ENCODE assay signal across 9 cellular contexts in the genomic region with DNA sequence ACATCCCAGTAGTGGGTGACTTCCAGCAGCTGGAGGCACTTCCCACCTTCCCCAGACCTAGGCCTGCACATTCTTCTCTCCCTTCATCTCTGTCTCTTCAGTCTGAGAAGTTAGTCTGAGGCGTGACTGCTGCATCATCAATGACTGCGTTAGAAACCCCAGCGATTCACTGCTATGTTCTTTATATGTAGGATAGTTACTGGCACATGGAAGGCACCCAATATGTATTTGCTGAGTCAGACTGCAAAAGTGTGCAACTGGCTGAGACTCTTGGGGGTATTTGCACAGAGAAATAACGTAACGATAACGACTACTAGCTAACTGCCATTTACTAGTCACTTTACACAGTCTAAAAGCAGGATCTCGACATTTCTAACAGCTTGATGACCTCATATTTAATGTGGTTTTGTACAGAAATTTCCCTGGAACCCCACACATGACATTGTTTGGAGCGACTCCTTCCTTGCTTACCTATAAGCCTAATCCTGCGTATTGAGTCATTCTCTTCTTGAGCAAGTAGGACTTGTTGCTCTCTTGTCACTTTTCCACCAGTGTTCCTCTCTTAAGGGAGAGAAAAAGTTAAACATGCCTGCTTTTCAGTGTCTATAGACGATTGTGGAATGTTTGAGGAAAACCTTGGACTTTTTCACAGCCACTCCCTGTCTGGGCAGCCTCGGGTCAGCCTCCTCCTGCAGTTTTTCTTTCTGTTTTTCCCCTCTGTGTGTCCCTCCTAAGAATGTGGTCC. TPM values are rescaled to one million over a fixed set of nuclear protein-coding genes. Genes with fewer than 3 reads are reported as not detected.
DNase-seq lines count a peak whose midpoint lies in the region; ATAC-seq and TF ChIP-seq lines count a peak whose summit lies in the region.
"Had no signal": no experiment of that assay in that cellular context is flagged by ENCODE, and none has a peak within 500 bp of the region (broad histone marks: within the 10 kb centered on the region; RNA-seq: fewer than 3 reads in every experiment).

No MANE protein-coding gene starts in this region.

- TF ChIP-seq POLR2A in adrenal gland (IDR thresholded peaks at IDR 0.05) = no peak

- ATAC-seq in Panc1 (0 out of 2 replicates have a peak, but pooled peaks have one; percentile 9), mucosa of descending colon (no peak)
- ATAC-seq in naive thymus-derived CD4-positive, alpha-beta T cell = no peak

- CTCF ChIA-PET in Panc1 (lab: Charles Lee) = no interaction called here
- CTCF ChIA-PET in naive thymus-derived CD4-positive, alpha-beta T cell (lab: Charles Lee) = interaction anchor here (0.6 kb wide), 1 partner anchor 132 kb away, joined by 3 read pairs; no protein-coding TSS in a partner anchor

- DNase-seq in Caki2 (ENCODE audit: low read depth) (peak; percentile 57), Panc1 (ENCODE audit: low read depth, low spot score) (no peak), adrenal gland (no peak), ureter (ENCODE audit: low spot score) (no peak), mucosa of descending colon (no peak), occipital lobe (lab: John Stamatoyannopoulos, UW) (no peak)
- DNase-seq in naive thymus-derived CD4-positive, alpha-beta T cell = no peak
- DNase-seq: NCI-H526 treated with DMSO at 0.1 percent for 48 hours had no signal

- H3K27ac Mint-ChIP-seq in naive thymus-derived CD4-positive, alpha-beta T cell = peak overlapping the region in 6 of 9 donors; percentile 37 to 93 (median 69)

- H3K27me3 ChIP-seq in Panc1 (ENCODE audit: control insufficient read depth, insufficient read depth, low read length) (no peaks in the 10 kb centered on the region), duodenal mucosa (ENCODE audit: control insufficient read depth in 1 of 2, insufficient read depth in 2 of 2, low read length in 2 of 2) (no peaks in the 10 kb centered on the region), adrenal gland (no peaks in the 10 kb centered on the region)
- no peaks in the 10 kb centered on the region for H3K27me3 ChIP-seq in naive thymus-derived CD4-positive, alpha-beta T cell (ENCODE audit: control insufficient read depth in 2 of 2, insufficient read depth in 2 of 2, low read length in 2 of 2)

- H3K36me3 Mint-ChIP-seq in naive thymus-derived CD4-positive, alpha-beta T cell = peaks cover 0 to 14% (median 0%) of the 10 kb centered on the region in 5 donors

- no peak for TF ChIP-seq CTCF in Panc1 (IDR thresholded peaks at IDR 0.05)
- no peak for TF ChIP-seq CTCF in adrenal gland (IDR thresholded peaks at IDR 0.05)
- no peak for TF ChIP-seq CTCF in mucosa of descending colon (IDR thresholded peaks at IDR 0.05)

- H3K4me1 ChIP-seq in Panc1 (ENCODE audit: control insufficient read depth, insufficient read depth, low read length) (peaks cover 8% of the 10 kb centered on the region), duodenal mucosa (ENCODE audit: control insufficient read depth in 1 of 2, insufficient read depth in 2 of 2, low read length in 2 of 2) (peaks cover 23 to 26% of the 10 kb centered on the region in 2 donors), adrenal gland (replicated peaks in 1 of 2) (no peaks in the 10 kb centered on the region), mucosa of descending colon (ENCODE audit: low read depth) (peaks cover 8% of the 10 kb centered on the region)
- H3K4me1 ChIP-seq in naive thymus-derived CD4-positive, alpha-beta T cell (ENCODE audit: control insufficient read depth in 2 of 2, insufficient read depth in 2 of 2, low read length in 2 of 2) = no peaks in the 10 kb centered on the region

- no TSS peak for BruUV-seq in Panc1 (replicated peaks; lab: Mats Ljungman, UMichigan)

- in situ Hi-C loops in Caki2 (cut with HindIII; ENCODE audit: low pct_unique_long_range_greater_than_20kb, low sequenced_read_pairs) (no loop called here), Panc1 (cut with HindIII; ENCODE audit: low pct_unique_long_range_greater_than_20kb, low sequenced_read_pairs) (no loop called here)

- H3K27ac ChIP-seq in Panc1 (ENCODE audit: low read length) (peak overlapping the region; percentile 29; the same call in 1 of the 2 replicates), duodenal mucosa (ENCODE audit: low read depth, low read length) (peak overlapping the region; percentile 73), adrenal gland (no peak overlapping the region)
- H3K27ac ChIP-seq in naive thymus-derived CD4-positive, alpha-beta T cell (ENCODE audit: low read depth, low read length) = no peak overlapping the region

- H3K9ac ChIP-seq in duodenal mucosa (ENCODE audit: low read depth in 1 of 2, low read length in 2 of 2) = peak overlapping the region; percentile 55 to 63

- H3K9me3 ChIP-seq in Panc1 (ENCODE audit: control insufficient read depth, insufficient read depth, low read depth, low read length) (no peaks in the 10 kb centered on the region), duodenal mucosa (ENCODE audit: control insufficient read depth in 1 of 2, low read length in 2 of 2) (no peaks in the 10 kb centered on the region), adrenal gland (replicated peaks in 1 of 3) (no peaks in the 10 kb centered on the region), mucosa of descending colon (no peaks in the 10 kb centered on the region)
- H3K9me3 ChIP-seq in naive thymus-derived CD4-positive, alpha-beta T cell (ENCODE audit: control insufficient read depth in 2 of 3, low read length in 3 of 3) = no peaks in the 10 kb centered on the region

- intact Hi-C loops in Panc1 (cut with micrococcal nuclease; ENCODE audit: unreplicated experiment) (no loop called here), adrenal gland (cut with DNase I) (no loop called here), mucosa of descending colon (cut with DNase I, micrococcal nuclease) (no loop called here)
- intact Hi-C loops in naive thymus-derived CD4-positive, alpha-beta T cell (cut with micrococcal nuclease) = loop anchor here in 1 of 2 donors (1.0 kb wide), 1 partner anchor 46 kb away; the partner anchor contains the start of genes ENKUR and THNSL1

- peak overlapping the region in 1 of 2 experiments; percentile 35; a peak in 2 of 4 replicates for H3K4me3 ChIP-seq in Panc1 (ENCODE audit: low read depth in 2 of 2, low read length in 2 of 2)
- peak overlapping the region; percentile 24 to 50 for H3K4me3 ChIP-seq in duodenal mucosa (ENCODE audit: low read depth in 1 of 2, low read length in 2 of 2)
- no peak overlapping the region for H3K4me3 ChIP-seq in naive thymus-derived CD4-positive, alpha-beta T cell (ENCODE audit: low read length)
- no peak overlapping the region for H3K4me3 ChIP-seq in adrenal gland
- no peak overlapping the region for H3K4me3 ChIP-seq in mucosa of descending colon

- peaks cover 0 to 4% (median 0%) of the 10 kb centered on the region in 11 donors for H3K9me3 Mint-ChIP-seq in naive thymus-derived CD4-positive, alpha-beta T cell

- POLR2A ChIA-PET in Panc1 (lab: Charles Lee) = no interaction called here
- POLR2A ChIA-PET in naive thymus-derived CD4-positive, alpha-beta T cell (lab: Charles Lee) = no interaction called here

- 76 to 80% (median 79%) methylated on average over 11 of the region's 11 CpGs for WGBS in adrenal gland, 4 donors

- H3K27me3 Mint-ChIP-seq in naive thymus-derived CD4-positive, alpha-beta T cell = peaks cover 0 to 12% (median 0%) of the 10 kb centered on the region in 5 donors

- no peaks in the 10 kb centered on the region for H3K36me3 ChIP-seq in Panc1 (ENCODE audit: control insufficient read depth, insufficient read depth, low read length)
- H3K36me3 ChIP-seq in duodenal mucosa (ENCODE audit: control insufficient read depth in 1 of 2, insufficient read depth in 2 of 2, low read length in 2 of 2) = no peaks in the 10 kb centered on the region
- no peaks in the 10 kb centered on the region for H3K36me3 ChIP-seq in naive thymus-derived CD4-positive, alpha-beta T cell (ENCODE audit: control insufficient read depth in 2 of 3, insufficient read depth in 3 of 3, low read length in 3 of 3)
- H3K36me3 ChIP-seq in adrenal gland (replicated peaks in 1 of 2) = no peaks in the 10 kb centered on the region
- no peaks in the 10 kb centered on the region for H3K36me3 ChIP-seq in mucosa of descending colon (ENCODE audit: low read depth)

- H3K4me1 Mint-ChIP-seq in naive thymus-derived CD4-positive, alpha-beta T cell = peaks cover 5 to 43% (median 9%) of the 10 kb centered on the region in 7 donors

- H3K4me3 Mint-ChIP-seq in naive thymus-derived CD4-positive, alpha-beta T cell = peak overlapping the region in 5 of 10 donors; percentile 3 to 60 (median 25)

RNA-seq across cellular contexts. Expression of gene THNSL1, which starts 45.5 kb away (rescaled TPM):
- total RNA-seq in Caki2 (2014; rRNA removed; shearing (Covaris generic); ENCODE audit: low replicate concordance) = 3.3 and 12.7 TPM in 2 replicates
- total RNA-seq in Panc1 (2021; ENCODE audit: unreplicated experiment) = 3.0 TPM
- polyA plus RNA-seq in Panc1 (2012; ENCODE audit: insufficient read length) = 2.4 TPM
- 10 to 100 TPM in 1 of 5 experiments, 1 to 10 TPM in 4; 1.4 to 10.6 (median 2.5) TPM for total RNA-seq in naive thymus-derived CD4-positive, alpha-beta T cell
- 10 to 100 TPM in 1 of 2 donors, 1 to 10 TPM in 1; 8.0 to 13.4 TPM for polyA plus RNA-seq in naive thymus-derived CD4-positive, alpha-beta T cell
- total RNA-seq in adrenal gland = 10 to 100 TPM in 2 of 8 donors, 1 to 10 TPM in 6; 3.6 to 14.9 (median 5.3) TPM
- polyA plus RNA-seq in adrenal gland = 10 to 100 TPM in 1 of 3 donors, 1 to 10 TPM in 2; 3.3 to 14.5 (median 3.4) TPM
- total RNA-seq in ureter = 7.7 TPM
- total RNA-seq in mucosa of descending colon = 1 to 10 TPM; 2.2 to 3.7 (median 3.2) TPM
- 17.9 TPM for total RNA-seq in occipital lobe

RNA-seq across cellular contexts. Expression of gene ENKUR, which starts 45.9 kb away (rescaled TPM):
- 0.07 TPM in 1 of 2 replicates, not detected in the other for total RNA-seq in Caki2 (2014; rRNA removed; shearing (Covaris generic); ENCODE audit: low replicate concordance)
- total RNA-seq in Panc1 (2021; ENCODE audit: unreplicated experiment) = 0.13 TPM
- not detected for polyA plus RNA-seq in Panc1 (2012; ENCODE audit: insufficient read length)
- total RNA-seq in naive thymus-derived CD4-positive, alpha-beta T cell = under 1 TPM in 1 of 5 experiments, not detected in 4; 0.19 TPM
- not detected for polyA plus RNA-seq in naive thymus-derived CD4-positive, alpha-beta T cell
- under 1 TPM in 3 of 8 donors, not detected in 5; 0.25 to 0.69 (median 0.41) TPM for total RNA-seq in adrenal gland
- polyA plus RNA-seq in adrenal gland = under 1 TPM; 0.16 to 0.70 (median 0.17) TPM
- total RNA-seq in ureter = not detected
- under 1 TPM; 0.32 to 0.98 (median 0.77) TPM for total RNA-seq in mucosa of descending colon
- total RNA-seq in occipital lobe = 5.0 TPM

Comparison
In these comparisons a context has a peak if more than half of its experiments do, and no peak if none do; other contexts are left out.
1. H3K27ac ChIP-seq: peak in Panc1 (single experiment) and duodenal mucosa (single experiment); none in naive thymus-derived CD4-positive, alpha-beta T cell (single experiment) and adrenal gland (0 of 5).
2. H3K4me3 ChIP-seq: peak in duodenal mucosa (2 of 2); none in naive thymus-derived CD4-positive, alpha-beta T cell (single experiment), adrenal gland (0 of 4) and mucosa of descending colon (single experiment).